In genomic region chr5:108797986-108798385, GRCh38 we compare ENCODE assay signal across 16 cellular contexts. TPM values are rescaled to one million over a fixed set of nuclear protein-coding genes. Genes with fewer than 3 reads are reported as not detected.
DNase-seq lines count a peak whose midpoint lies in the region; ATAC-seq and TF ChIP-seq lines count a peak whose summit lies in the region.
"Had no signal": no experiment of that assay in that cellular context is flagged by ENCODE, and none has a peak within 500 bp of the region (broad histone marks: within the 10 kb centered on the region; RNA-seq: fewer than 3 reads in every experiment).

No MANE protein-coding gene starts in this region.

- POLR2A ChIA-PET in activated CD4-positive, alpha-beta memory T cell treated with anti-CD3 and anti-CD28 coated beads for 36 hours (lab: Charles Lee), result no interaction called here

- H4K20me1 ChIP-seq in OCI-LY3 (ENCODE audit: insufficient read depth, low read length), result no peaks in the 10 kb centered on the region

- no peaks in the 10 kb centered on the region for H3K36me3 ChIP-seq in OCI-LY3 (replicated peaks; ENCODE audit: low read depth, low read length)

- no peak overlapping the region for H3K4me3 Mint-ChIP-seq in mesothelial cell of epicardium
- H3K4me3 Mint-ChIP-seq in activated CD4-positive, alpha-beta memory T cell treated with anti-CD3 and anti-CD28 coated beads for 36 hours, result no peak overlapping the region
- H3K4me3 Mint-ChIP-seq: CD4-positive, alpha-beta T cell had no signal

- in situ Hi-C loops in ACHN (cut with HindIII; ENCODE audit: low pct_ligation_motif_present, low pct_unique_long_range_greater_than_20kb, low sequenced_read_pairs), result no loop called here

- no peak overlapping the region for H3K4me3 ChIP-seq in OCI-LY3 (ENCODE audit: low read length)

- peak overlapping the region; percentile 30 for H3K4me2 ChIP-seq in OCI-LY3 (ENCODE audit: low read length)

- peaks cover 10% of the 10 kb centered on the region for H3K4me1 ChIP-seq in OCI-LY3 (ENCODE audit: low read length)

- CTCF ChIA-PET in activated CD4-positive, alpha-beta memory T cell treated with anti-CD3 and anti-CD28 coated beads for 36 hours (lab: Charles Lee), result no interaction called here

- H3K27me3 ChIP-seq in OCI-LY3 (ENCODE audit: low read depth, low read length), result no peaks in the 10 kb centered on the region

- no peak for ATAC-seq in omental fat pad (ENCODE audit: low FRiP score)
- ATAC-seq: HCT116, HepG2 had no signal

- intact Hi-C loops in activated CD4-positive, alpha-beta memory T cell treated with anti-CD3 and anti-CD28 coated beads for 36 hours (cut with micrococcal nuclease), result no loop called here

- no peaks in the 10 kb centered on the region for H3K9me3 ChIP-seq in OCI-LY3 (ENCODE audit: insufficient read depth, low read length)

- H2AFZ ChIP-seq in OCI-LY3 (ENCODE audit: low read depth, low read length), result no peak overlapping the region

- TF ChIP-seq CTCF in OCI-LY3 (IDR thresholded peaks at IDR 0.05; ENCODE audit: low read depth, low read length) (no peak), mesothelial cell of epicardium (IDR thresholded peaks at IDR 0.05; ENCODE audit: unreplicated experiment) (no peak), omental fat pad (IDR thresholded peaks at IDR 0.05) (no peak)

- H3K27ac Mint-ChIP-seq in mesothelial cell of epicardium, result peak overlapping the region; percentile 18
- no peak overlapping the region for H3K27ac Mint-ChIP-seq in activated CD4-positive, alpha-beta memory T cell treated with anti-CD3 and anti-CD28 coated beads for 36 hours
- H3K27ac Mint-ChIP-seq: CD4-positive, alpha-beta T cell had no signal

- H3K27ac ChIP-seq in OCI-LY3 (ENCODE audit: low read length), result no peak overlapping the region
- H3K27ac ChIP-seq: C4-2B had no signal

- no peak overlapping the region for H3K9ac ChIP-seq in OCI-LY3 (ENCODE audit: low read length)

- peaks cover 44% of the 10 kb centered on the region for H3K36me3 Mint-ChIP-seq in mesothelial cell of epicardium
- peaks cover 16% of the 10 kb centered on the region for H3K36me3 Mint-ChIP-seq in activated CD4-positive, alpha-beta memory T cell treated with anti-CD3 and anti-CD28 coated beads for 36 hours

- H3K79me2 ChIP-seq in OCI-LY3 (ENCODE audit: low read length), result no peaks in the 10 kb centered on the region

- peaks cover 32% of the 10 kb centered on the region for H3K9me3 Mint-ChIP-seq in mesothelial cell of epicardium
- peaks cover 9% of the 10 kb centered on the region for H3K9me3 Mint-ChIP-seq in activated CD4-positive, alpha-beta memory T cell treated with anti-CD3 and anti-CD28 coated beads for 36 hours

- H3K4me1 Mint-ChIP-seq in mesothelial cell of epicardium, result peaks cover 13% of the 10 kb centered on the region
- H3K4me1 Mint-ChIP-seq in activated CD4-positive, alpha-beta memory T cell treated with anti-CD3 and anti-CD28 coated beads for 36 hours (ENCODE audit: low read depth), result peaks cover 4% of the 10 kb centered on the region

- DNase-seq in amniotic epithelial cell (ENCODE audit: low read depth) (peak; percentile 58), mesothelial cell of epicardium (ENCODE audit: low spot score in 2 of 2, unreplicated experiment in 2 of 2) (no peak), omental fat pad (ENCODE audit: low spot score) (no peak), ACHN (no peak)
- DNase-seq in activated CD4-positive, alpha-beta memory T cell treated with anti-CD3 and anti-CD28 coated beads for 36 hours, result no peak
- DNase-seq: CD4-positive, alpha-beta T cell; DMS153; DMS79; GDM1; GOT3; H7 had no signal

- no peaks in the 10 kb centered on the region for H3K27me3 Mint-ChIP-seq in mesothelial cell of epicardium (ENCODE audit: low read depth)
- no peaks in the 10 kb centered on the region for H3K27me3 Mint-ChIP-seq in activated CD4-positive, alpha-beta memory T cell treated with anti-CD3 and anti-CD28 coated beads for 36 hours
- H3K27me3 Mint-ChIP-seq: CD4-positive, alpha-beta T cell; IgD-negative memory B cell had no signal

RNA-seq across cellular contexts. Expression of gene FER, which starts 50.3 kb away (rescaled TPM):
- total RNA-seq in mesothelial cell of epicardium, result 38.8 to 44.3 TPM (median 40.7 TPM) in 3 replicates
- total RNA-seq in omental fat pad, result 10 to 100 TPM; 25.2 to 33.1 (median 29.5) TPM
- 1 to 10 TPM; 9.1 to 9.5 TPM for total RNA-seq in activated CD4-positive, alpha-beta memory T cell treated with anti-CD3 and anti-CD28 coated beads for 36 hours
